ENCODE assay signal across 8 cellular contexts in genomic region chr10:3066317-3066931, GRCh38. TPM values are rescaled to one million over a fixed set of nuclear protein-coding genes. Genes with fewer than 3 reads are reported as not detected.
DNase-seq lines count a peak whose midpoint lies in the region; ATAC-seq and TF ChIP-seq lines count a peak whose summit lies in the region.

No MANE protein-coding gene starts in this region.

- H3K27ac Mint-ChIP-seq in naive B cell: peak overlapping the region in 2 of 6 donors; percentile 38 to 69

- POLR2A ChIA-PET in AG04449 (lab: Yijun Ruan, JAX) (no interaction called here), GM10248 (lab: Yijun Ruan, JAX) (no interaction called here)

- H3K4me3 ChIP-seq in AG04449 (ENCODE audit: low read depth, low read length) (peak overlapping the region; percentile 77), coronary artery (peak overlapping the region; percentile 93)

- no peak for DNase-seq in AG04449 (ENCODE audit: low read depth, low spot score)
- no peak for DNase-seq in coronary artery (ENCODE audit: low spot score)
- no peak for DNase-seq in naive B cell
- no peak for DNase-seq in NCI-H774 (lab: John Stamatoyannopoulos, UW)
- DNase-seq in GM10248 (ENCODE audit: extremely low spot score): no peak
- no peak for DNase-seq in EL

- CTCF ChIA-PET in AG04449 (lab: Yijun Ruan, JAX) (interaction anchor here (0.7 to 1.2 kb wide), 2 partner anchors 10 to 22 kb away, joined by 3 read pairs; no protein-coding TSS in a partner anchor), GM10248 (lab: Yijun Ruan, JAX) (interaction anchor here (1.7 kb wide), 1 partner anchor 22 kb away, joined by 5 read pairs; no protein-coding TSS in a partner anchor)

- TF ChIP-seq CTCF in AG04449 (IDR thresholded peaks at IDR 0.05; ENCODE audit: insufficient read depth, low read length, missing control alignments) (no peak), coronary artery (IDR thresholded peaks at IDR 0.05) (no peak), GM10248 (IDR thresholded peaks at IDR 0.05; ENCODE audit: control extremely low read depth, extremely low read depth, low read depth, missing control alignments) (no peak)

- peak overlapping the region; percentile 54 to 94 (median 82) for H3K4me3 Mint-ChIP-seq in naive B cell

- no peak for TF ChIP-seq EP300 in Ishikawa (IDR thresholded peaks at IDR 0.05; ENCODE audit: borderline replicate concordance)

- H3K27ac ChIP-seq in coronary artery: peak overlapping the region in 1 of 2 donors; percentile 73

- no peak for TF ChIP-seq RAD21 in Ishikawa (IDR thresholded peaks at IDR 0.05; ENCODE audit: low read depth)

- H3K4me1 Mint-ChIP-seq in naive B cell: peaks cover 25 to 39% (median 28%) of the 10 kb centered on the region in 3 donors

- peaks cover 0 to 5% of the 10 kb centered on the region in 2 donors for H3K36me3 Mint-ChIP-seq in naive B cell

- no peaks in the 10 kb centered on the region for H3K27me3 Mint-ChIP-seq in naive B cell

- no peaks in the 10 kb centered on the region for H3K9me3 Mint-ChIP-seq in naive B cell

- ATAC-seq in naive B cell (ENCODE audit: low read depth in 2 of 2) (no peak), HG02981 (IDR thresholded peaks at IDR 0.05; ENCODE audit: unreplicated experiment) (no peak)

TF ChIP-seq in Ishikawa, 13 proteins besides CTCF, POLR2A, EP300 and RAD21:
- TF ChIP-seq ZBTB7A (IDR thresholded peaks at IDR 0.05; ENCODE audit: low read depth): peak; percentile 83
- TF ChIP-seq TCF12 (IDR thresholded peaks at IDR 0.05; ENCODE audit: low read depth): no peak

RNA-seq across cellular contexts. Expression of gene PFKP, which starts 0.9 kb away (rescaled TPM):
- 10 to 100 TPM; 26.3 to 51.2 (median 39.7) TPM for polyA plus RNA-seq in naive B cell (ENCODE audit: low read depth in 6 of 6)
